Comparison of ENCODE assay signal across 8 cellular contexts in the genomic region with DNA sequence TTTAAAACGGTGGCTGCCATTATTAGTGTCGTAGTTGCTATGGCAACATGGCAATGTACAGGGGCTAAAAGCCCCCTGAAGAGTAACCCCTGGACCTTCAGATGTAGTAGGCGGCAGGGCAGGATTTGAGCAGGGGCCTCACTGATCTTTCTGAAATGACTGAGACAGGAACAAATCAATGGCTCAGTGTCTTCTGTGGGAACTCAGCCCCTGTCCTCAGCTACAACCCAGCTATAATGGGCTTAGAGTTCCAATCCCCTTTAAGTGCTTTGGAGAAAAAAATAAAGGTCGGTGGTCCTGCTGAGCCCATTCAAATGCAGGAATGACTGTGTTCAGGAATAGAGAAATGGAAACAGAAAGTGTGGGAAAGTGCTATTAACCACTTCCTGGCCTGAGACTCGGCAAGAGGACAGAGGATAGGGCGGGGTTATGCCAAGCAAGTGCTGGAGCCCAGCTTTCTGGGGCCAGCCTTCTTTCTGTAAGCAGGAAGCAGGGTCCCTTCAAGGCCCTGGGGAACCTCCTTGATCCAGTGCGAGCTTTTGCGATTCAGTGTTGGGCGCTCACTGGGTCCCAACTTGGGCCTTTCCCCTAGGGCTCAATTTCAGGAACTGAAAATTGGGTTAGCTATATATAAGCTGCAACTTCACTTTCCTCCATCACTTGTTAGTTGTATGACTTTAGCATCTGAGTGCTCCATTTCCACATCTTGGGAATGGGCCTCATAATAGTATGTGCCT. TPM values are rescaled to one million over a fixed set of nuclear protein-coding genes. Genes with fewer than 3 reads are reported as not detected.
DNase-seq lines count a peak whose midpoint lies in the region; ATAC-seq and TF ChIP-seq lines count a peak whose summit lies in the region.

No MANE protein-coding gene starts in this region.

- H3K36me3 Mint-ChIP-seq in activated CD4-positive, alpha-beta T cell treated with anti-CD3 and anti-CD28 coated beads, Interleukin-2, amount 10 ng/mL, durations not matched to agents 24 days and 14 days (ENCODE audit: low read depth), result no peaks in the 10 kb centered on the region
- H3K36me3 Mint-ChIP-seq in naive B cell, result no peaks in the 10 kb centered on the region
- H3K36me3 Mint-ChIP-seq in type B pancreatic cell, result no peaks in the 10 kb centered on the region

- H3K4me1 Mint-ChIP-seq in activated CD4-positive, alpha-beta T cell treated with anti-CD3 and anti-CD28 coated beads, Interleukin-2, amount 10 ng/mL, durations not matched to agents 24 days and 14 days, result peaks cover 36% of the 10 kb centered on the region
- H3K4me1 Mint-ChIP-seq in naive B cell, result peaks cover 49 to 81% (median 65%) of the 10 kb centered on the region in 3 donors
- peaks cover 12% of the 10 kb centered on the region for H3K4me1 Mint-ChIP-seq in type B pancreatic cell (ENCODE audit: unreplicated experiment)

- H3K27ac Mint-ChIP-seq in activated CD4-positive, alpha-beta T cell treated with anti-CD3 and anti-CD28 coated beads, Interleukin-2, amount 10 ng/mL, durations not matched to agents 24 days and 14 days, result peak overlapping the region; percentile 59
- peak overlapping the region; percentile 79 to 96 (median 90) for H3K27ac Mint-ChIP-seq in naive B cell
- no peak overlapping the region for H3K27ac Mint-ChIP-seq in type B pancreatic cell

- ATAC-seq in HG02970 (IDR thresholded peaks at IDR 0.05; ENCODE audit: low FRiP score, unreplicated experiment) (peak; percentile 77), naive B cell (ENCODE audit: low read depth in 2 of 2) (peak; percentile 81 to 84)

- intact Hi-C loops in activated CD4-positive, alpha-beta T cell treated with anti-CD3 and anti-CD28 coated beads, Interleukin-2, amount 10 ng/mL, durations not matched to agents 24 days and 14 days (cut with micrococcal nuclease), result loop anchor here (5.0 kb wide), 2 partner anchors 218 to 333 kb away; no protein-coding TSS in a partner anchor

- H3K9me3 Mint-ChIP-seq in activated CD4-positive, alpha-beta T cell treated with anti-CD3 and anti-CD28 coated beads, Interleukin-2, amount 10 ng/mL, durations not matched to agents 24 days and 14 days, result no peaks in the 10 kb centered on the region
- H3K9me3 Mint-ChIP-seq in naive B cell (no peaks in the 10 kb centered on the region), type B pancreatic cell (no peaks in the 10 kb centered on the region)

- TF ChIP-seq CTCF in type B pancreatic cell (conservative IDR thresholded peaks at IDR 0.05), result no peak

- H3K27me3 Mint-ChIP-seq in activated CD4-positive, alpha-beta T cell treated with anti-CD3 and anti-CD28 coated beads, Interleukin-2, amount 10 ng/mL, durations not matched to agents 24 days and 14 days, result no peaks in the 10 kb centered on the region
- H3K27me3 Mint-ChIP-seq in naive B cell (no peaks in the 10 kb centered on the region), type B pancreatic cell (no peaks in the 10 kb centered on the region)

- peak; percentile 83 for DNase-seq in activated CD4-positive, alpha-beta T cell treated with anti-CD3 and anti-CD28 coated beads, Interleukin-2, amount 10 ng/mL, durations not matched to agents 24 days and 14 days
- no peak for DNase-seq in activated CD4-positive, alpha-beta T cell treated with anti-CD3 and anti-CD28 coated beads for 1 hour
- DNase-seq in OCI-M1 (lab: John Stamatoyannopoulos, UW) (peak; percentile 69), naive B cell (peak; percentile 74), type B pancreatic cell (ENCODE audit: extremely low spot score, unreplicated experiment) (no peak), T-helper 9 cell (no peak), HK-2 (ENCODE audit: unreplicated experiment) (no peak)

- peak overlapping the region; percentile 25 for H3K4me3 Mint-ChIP-seq in activated CD4-positive, alpha-beta T cell treated with anti-CD3 and anti-CD28 coated beads, Interleukin-2, amount 10 ng/mL, durations not matched to agents 24 days and 14 days
- peak overlapping the region; percentile 58 to 87 (median 76) for H3K4me3 Mint-ChIP-seq in naive B cell
- H3K4me3 Mint-ChIP-seq in type B pancreatic cell, result no peak overlapping the region

RNA-seq across cellular contexts. Expression of gene CD82, which starts 6.1 kb away (rescaled TPM):
- 448 and 469 TPM in 2 replicates for total RNA-seq in activated CD4-positive, alpha-beta T cell treated with anti-CD3 and anti-CD28 coated beads, Interleukin-2, amount 10 ng/mL, durations not matched to agents 24 days and 14 days
- polyA plus RNA-seq in naive B cell (ENCODE audit: low read depth in 6 of 6), result 100 to 1,000 TPM; 146 to 292 (median 225) TPM
- 80.3 and 82.1 TPM in 2 replicates for total RNA-seq in type B pancreatic cell (ENCODE audit: low replicate concordance)

Comparison
In these comparisons a context has a peak if more than half of its experiments do, and no peak if none do; other contexts are left out.
1. DNase-seq: peak in activated CD4-positive, alpha-beta T cell treated with anti-CD3 and anti-CD28 coated beads, Interleukin-2, amount 10 ng/mL, durations not matched to agents 24 days and 14 days (single experiment), OCI-M1 (single experiment) and naive B cell (single experiment); none in activated CD4-positive, alpha-beta T cell treated with anti-CD3 and anti-CD28 coated beads for 1 hour (single experiment), type B pancreatic cell (single experiment), T-helper 9 cell (single experiment) and HK-2 (single experiment).